Comparison of ENCODE assay signal across 20 cellular contexts in genomic region chr15:57234156-57234555, GRCh38.
"Had no signal": no experiment of that assay in that cellular context is flagged by ENCODE, and none has a peak within 500 bp of the region (broad histone marks: within the 10 kb centered on the region; RNA-seq: fewer than 3 reads in every experiment).

No MANE protein-coding gene starts in this region.

- ATAC-seq: foreskin keratinocyte; left colon; left ventricle myocardium superior; naive thymus-derived CD4-positive, alpha-beta T cell; stimulated activated effector memory CD8-positive, alpha-beta T cell treated with anti-CD3 and anti-CD28 coated beads, Interleukin-12 subunit alpha, Interleukin-12 subunit beta, amount 100 ng/mL, for 72 hours; stimulated activated naive CD8-positive, alpha-beta T cell treated with anti-CD3 and anti-CD28 coated beads, Interleukin-15, Interleukin-2, amounts not matched to agents 100 U/mL and 50 U/mL, for 24 hours had no signal

- H3K9me3 Mint-ChIP-seq: stimulated activated effector memory CD8-positive, alpha-beta T cell treated with anti-CD3 and anti-CD28 coated beads, Interleukin-12 subunit alpha, Interleukin-12 subunit beta, amount 100 ng/mL, for 72 hours; type B pancreatic cell had no signal

- DNase-seq: colonic mucosa; dermis blood vessel endothelial cell; erythroblast; foreskin keratinocyte; head of caudate nucleus; kidney; left colon; left ventricle myocardium superior; mesendoderm; naive thymus-derived CD4-positive, alpha-beta T cell; posterior cingulate gyrus; small intestine; stimulated activated CD4-positive, alpha-beta T cell treated with anti-CD3 and anti-CD28 coated beads, Interleukin-2, amount 100 ng/mL, for 48 hours; stimulated activated CD8-positive, alpha-beta memory T cell treated with anti-CD3 and anti-CD28 coated beads, Interleukin-4, amount 100 ng/mL, for 48 hours; stimulated activated naive CD8-positive, alpha-beta T cell treated with anti-CD3 and anti-CD28 coated beads, Interleukin-15, Interleukin-2, amounts not matched to agents 100 U/mL and 50 U/mL, for 24 hours; thyroid gland had no signal

- H3K4me1 Mint-ChIP-seq: stimulated activated effector memory CD8-positive, alpha-beta T cell treated with anti-CD3 and anti-CD28 coated beads, Interleukin-12 subunit alpha, Interleukin-12 subunit beta, amount 100 ng/mL, for 72 hours had no signal

- H3K4me3 Mint-ChIP-seq: stimulated activated effector memory CD8-positive, alpha-beta T cell treated with anti-CD3 and anti-CD28 coated beads, Interleukin-12 subunit alpha, Interleukin-12 subunit beta, amount 100 ng/mL, for 72 hours; type B pancreatic cell had no signal

- H3K27ac Mint-ChIP-seq: naive thymus-derived CD4-positive, alpha-beta T cell; stimulated activated effector memory CD8-positive, alpha-beta T cell treated with anti-CD3 and anti-CD28 coated beads, Interleukin-12 subunit alpha, Interleukin-12 subunit beta, amount 100 ng/mL, for 72 hours; type B pancreatic cell had no signal

- FAIRE-seq: endothelial cell of umbilical vein, kidney, small intestine, urothelium cell line had no signal

- H3K27me3 Mint-ChIP-seq: naive thymus-derived CD4-positive, alpha-beta T cell; type B pancreatic cell had no signal
